1 cellular context compared by ENCODE assay signal in the genomic region with DNA sequence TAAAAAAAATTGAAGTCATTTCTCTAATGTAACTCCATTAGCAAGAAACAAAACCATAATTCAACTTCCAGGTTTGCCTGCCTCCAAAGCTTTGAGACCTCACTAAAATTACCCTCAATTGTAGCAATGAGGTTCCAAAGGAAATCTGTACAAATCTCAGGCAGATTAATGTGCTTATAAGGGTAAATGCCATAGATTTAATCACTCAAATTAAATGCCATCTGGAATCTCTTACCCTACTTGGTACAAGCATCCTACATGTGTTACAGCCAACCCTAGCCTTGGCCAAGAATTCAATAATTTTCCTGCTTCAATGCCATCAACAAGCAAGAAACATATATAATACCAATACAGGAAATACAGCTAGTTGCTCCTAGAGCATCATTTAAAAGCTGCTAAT.
TF ChIP-seq lines count a peak whose summit lies in the region.

No MANE protein-coding gene starts in this region.

TF ChIP-seq in IMR-90, 13 proteins besides CTCF, POLR2A, EP300 and RAD21 (continued from another document):
- TF ChIP-seq RFX5 (IDR thresholded peaks at IDR 0.05; ENCODE audit: low read depth, low read length) (no peak), BHLHE40 (IDR thresholded peaks at IDR 0.05; ENCODE audit: low read depth, low read length) (no peak), CEBPB (IDR thresholded peaks at IDR 0.05; ENCODE audit: low read depth, low read length) (no peak), FOS (IDR thresholded peaks at IDR 0.05; ENCODE audit: low read depth, low read length) (no peak), NFE2L2 (IDR thresholded peaks at IDR 0.05; ENCODE audit: low read depth, low read length) (no peak), MAZ (IDR thresholded peaks at IDR 0.05; ENCODE audit: borderline replicate concordance, low read depth, low read length) (no peak), SMC3 (IDR thresholded peaks at IDR 0.05; ENCODE audit: low read depth, low read length) (no peak), MXI1 (IDR thresholded peaks at IDR 0.05; ENCODE audit: borderline replicate concordance, low read depth, low read length) (no peak), CHD1 (IDR thresholded peaks at IDR 0.05; ENCODE audit: low read depth, low read length) (no peak)
- TF ChIP-seq, protein P1, sequence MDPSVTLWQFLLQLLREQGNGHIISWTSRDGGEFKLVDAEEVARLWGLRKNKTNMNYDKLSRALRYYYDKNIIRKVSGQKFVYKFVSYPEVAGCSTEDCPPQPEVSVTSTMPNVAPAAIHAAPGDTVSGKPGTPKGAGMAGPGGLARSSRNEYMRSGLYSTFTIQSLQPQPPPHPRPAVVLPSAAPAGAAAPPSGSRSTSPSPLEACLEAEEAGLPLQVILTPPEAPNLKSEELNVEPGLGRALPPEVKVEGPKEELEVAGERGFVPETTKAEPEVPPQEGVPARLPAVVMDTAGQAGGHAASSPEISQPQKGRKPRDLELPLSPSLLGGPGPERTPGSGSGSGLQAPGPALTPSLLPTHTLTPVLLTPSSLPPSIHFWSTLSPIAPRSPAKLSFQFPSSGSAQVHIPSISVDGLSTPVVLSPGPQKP (IDR thresholded peaks at IDR 0.05; ENCODE audit: borderline replicate concordance, low read depth, low read length): no peak
TF ChIP-seq in IMR-90: peak in this region for 0.
